Comparison of ENCODE assay signal across 12 cellular contexts in genomic region chr5:113331201-113331551, GRCh38.
A peak's percentile ranks its signal among the peaks of the same experiment; 100 is the strongest.
DNase-seq lines count a peak whose midpoint lies in the region; ATAC-seq and TF ChIP-seq lines count a peak whose summit lies in the region.
"Had no signal": no experiment of that assay in that cellular context is flagged by ENCODE, and none has a peak within 500 bp of the region (broad histone marks: within the 10 kb centered on the region; RNA-seq: fewer than 3 reads in every experiment).

No MANE protein-coding gene starts in this region.

- intact Hi-C loops in left lung (cut with DNase I), result loop anchor here in 1 of 2 donors (10.0 kb wide), 1 partner anchor 336 kb away; no protein-coding TSS in a partner anchor
- intact Hi-C loops in esophagus squamous epithelium (cut with DNase I), result loop anchor here (10.0 kb wide), 1 partner anchor 184 kb away; the partner anchor contains the start of gene YTHDC2

- H3K36me3 Mint-ChIP-seq in activated T-helper 17 cell treated with anti-CD3 and anti-CD28 coated beads, Interleukin-2, amount 50 U/mL, for 72 hours (ENCODE audit: low read depth), result no peaks in the 10 kb centered on the region

- H3K27me3 ChIP-seq in left lung (no peaks in the 10 kb centered on the region), esophagus squamous epithelium (no peaks in the 10 kb centered on the region)

- H3K4me3 Mint-ChIP-seq in activated T-helper 17 cell treated with anti-CD3 and anti-CD28 coated beads, Interleukin-2, amount 50 U/mL, for 72 hours, result no peak overlapping the region
- H3K4me3 Mint-ChIP-seq: CD4-positive, alpha-beta T cell had no signal

- 48 to 57% methylated on average over 4 of the region's 4 CpGs for WGBS in esophagus squamous epithelium, 2 donors

- peaks cover 0 to 9% of the 10 kb centered on the region in 2 donors for H3K4me1 ChIP-seq in left lung
- H3K4me1 ChIP-seq in esophagus squamous epithelium, result peaks cover 0 to 17% (median 7%) of the 10 kb centered on the region in 3 donors

- H3K9me3 Mint-ChIP-seq in activated T-helper 17 cell treated with anti-CD3 and anti-CD28 coated beads, Interleukin-2, amount 50 U/mL, for 72 hours, result no peaks in the 10 kb centered on the region
- H3K9me3 Mint-ChIP-seq: CD4-positive, alpha-beta T cell had no signal

- H3K9me3 ChIP-seq in left lung (no peaks in the 10 kb centered on the region), esophagus squamous epithelium (no peaks in the 10 kb centered on the region)

- ATAC-seq in left lung (peak; percentile 48), HG03175 (IDR thresholded peaks at IDR 0.05; ENCODE audit: unreplicated experiment) (no peak)
- no peak for ATAC-seq in activated T-helper 17 cell treated with anti-CD3 and anti-CD28 coated beads, Interleukin-2, amount 50 U/mL, for 72 hours (replicated peaks)

- H3K27ac ChIP-seq in left lung (no peak overlapping the region), esophagus squamous epithelium (peak overlapping the region in 1 of 4 donors; percentile 9)

- peaks cover 7% of the 10 kb centered on the region for H3K4me1 Mint-ChIP-seq in activated T-helper 17 cell treated with anti-CD3 and anti-CD28 coated beads, Interleukin-2, amount 50 U/mL, for 72 hours

- TF ChIP-seq CTCF in AG10803 (conservative IDR thresholded peaks at IDR 0.05; ENCODE audit: low read length) (no peak), left lung (IDR thresholded peaks at IDR 0.05) (no peak), esophagus squamous epithelium (IDR thresholded peaks at IDR 0.05) (no peak)

- no peaks in the 10 kb centered on the region for H3K27me3 Mint-ChIP-seq in activated T-helper 17 cell treated with anti-CD3 and anti-CD28 coated beads, Interleukin-2, amount 50 U/mL, for 72 hours
- H3K27me3 Mint-ChIP-seq: CD4-positive, alpha-beta T cell had no signal

- H3K36me3 ChIP-seq in left lung, result no peaks in the 10 kb centered on the region
- no peaks in the 10 kb centered on the region for H3K36me3 ChIP-seq in esophagus squamous epithelium

- H3K4me3 ChIP-seq in AG10803 (ENCODE audit: low read length) (no peak overlapping the region), left lung (no peak overlapping the region), esophagus squamous epithelium (no peak overlapping the region)

- no peak for TF ChIP-seq POLR2A in esophagus squamous epithelium (IDR thresholded peaks at IDR 0.05)

- peak; percentile 42 for DNase-seq in AG10803 (ENCODE audit: low read depth)
- DNase-seq in HPDE6-E6E7 (ENCODE audit: extremely low spot score), result peak; percentile 17
- peak; percentile 54 for DNase-seq in astrocyte of the hippocampus (ENCODE audit: low read depth, low spot score)
- no peak for DNase-seq in left lung
- no peak for DNase-seq in GDM1 (lab: John Stamatoyannopoulos, UW)
- no peak for DNase-seq in esophagus squamous epithelium (lab: John Stamatoyannopoulos, UW)
- DNase-seq: activated CD4-positive, alpha-beta T cell treated with anti-CD3 and anti-CD28 coated beads for 1 hour; activated naive CD4-positive, alpha-beta T cell treated with Interleukin-2 at 50 U/mL for 16 hours; CD4-positive, alpha-beta T cell; effector CD8-positive, alpha-beta T cell had no signal

- H3K27ac Mint-ChIP-seq in activated T-helper 17 cell treated with anti-CD3 and anti-CD28 coated beads, Interleukin-2, amount 50 U/mL, for 72 hours, result no peak overlapping the region
- H3K27ac Mint-ChIP-seq: CD4-positive, alpha-beta T cell had no signal

Comparison
In these comparisons a context has a peak if more than half of its experiments do, and no peak if none do; other contexts are left out.
1. DNase-seq: peak in AG10803 (single experiment), HPDE6-E6E7 (single experiment) and astrocyte of the hippocampus (single experiment); none in left lung (0 of 2), GDM1 (single experiment) and esophagus squamous epithelium (single experiment).